ENCODE assay signal across 8 cellular contexts in genomic region chr19:13172335-13173128, GRCh38. TPM values are rescaled to one million over a fixed set of nuclear protein-coding genes. Genes with fewer than 3 reads are reported as not detected.
DNase-seq lines count a peak whose midpoint lies in the region; ATAC-seq and TF ChIP-seq lines count a peak whose summit lies in the region.

No MANE protein-coding gene starts in this region.

- H3K27ac ChIP-seq in psoas muscle: peak overlapping the region; percentile 46

- H3K36me3 ChIP-seq in psoas muscle (ENCODE audit: insufficient read depth in 1 of 2, low read depth in 1 of 2): no peaks in the 10 kb centered on the region

- peaks cover 10% of the 10 kb centered on the region for H3K4me1 ChIP-seq in psoas muscle

- intact Hi-C loops in psoas muscle (cut with DNase I): no loop called here

- no peaks in the 10 kb centered on the region for H3K9me3 ChIP-seq in psoas muscle

- no peak for TF ChIP-seq CTCF in psoas muscle (IDR thresholded peaks at IDR 0.05)

- peak; percentile 50 for DNase-seq in NCI-H1436 (lab: John Stamatoyannopoulos, UW)
- no peak for DNase-seq in NCI-H1436 treated with DMSO at 0.1 percent for 48 hours (lab: John Stamatoyannopoulos, UW)
- DNase-seq in RPMI8226: peak; percentile 90
- peak; percentile 92 for DNase-seq in activated effector memory CD4-positive, alpha-beta T cell treated with anti-CD3 and anti-CD28 coated beads, Interleukin-2, amount 50 U/mL, for 16 hours
- peak; percentile 91 for DNase-seq in glomerular visceral epithelial cell (ENCODE audit: extremely low spot score)
- DNase-seq in psoas muscle: peak; percentile 82
- no peak for DNase-seq in NCI-H1048 (lab: John Stamatoyannopoulos, UW)

- ATAC-seq in psoas muscle (peak; percentile 48 to 72 (median 67)), GM21529 (IDR thresholded peaks at IDR 0.05; ENCODE audit: unreplicated experiment) (no peak)

- no peaks in the 10 kb centered on the region for H3K27me3 ChIP-seq in psoas muscle (ENCODE audit: insufficient read depth in 3 of 3, low read length in 2 of 3)

- WGBS in psoas muscle, 3 donors: 28 to 37% (median 34%) methylated on average over 18 to 19 of the region's 19 CpGs

- H3K4me3 ChIP-seq in psoas muscle: peak overlapping the region; percentile 15

RNA-seq across cellular contexts. Expression of gene IER2, which starts 22.3 kb away (rescaled TPM):
- total RNA-seq in psoas muscle: 10 to 100 TPM; 16.8 to 31.2 (median 29.9) TPM
- polyA plus RNA-seq in psoas muscle: 10 to 100 TPM; 12.9 to 62.7 (median 18.2) TPM

RNA-seq across cellular contexts. Expression of gene STX10, which starts 22.4 kb away (rescaled TPM):
- 10 to 100 TPM; 18.5 to 20.4 (median 19.3) TPM for total RNA-seq in psoas muscle
- 10 to 100 TPM; 34.5 to 63.3 (median 43.6) TPM for polyA plus RNA-seq in psoas muscle

RNA-seq across cellular contexts. Expression of gene NACC1, which starts 54.5 kb away (rescaled TPM):
- total RNA-seq in psoas muscle: 10 to 100 TPM; 32.1 to 48.9 (median 37.9) TPM
- polyA plus RNA-seq in psoas muscle: 10 to 100 TPM; 11.9 to 63.4 (median 45.8) TPM

RNA-seq across cellular contexts. Expression of gene TRMT1, which starts 56.0 kb away (rescaled TPM):
- 10 to 100 TPM; 31.6 to 45.3 (median 35.1) TPM for total RNA-seq in psoas muscle
- polyA plus RNA-seq in psoas muscle: 10 to 100 TPM; 42.3 to 87.1 (median 45.4) TPM

Comparison
In these comparisons a context has a peak if more than half of its experiments do, and no peak if none do; other contexts are left out.
1. DNase-seq: peak in NCI-H1436 (single experiment), RPMI8226 (single experiment), activated effector memory CD4-positive, alpha-beta T cell treated with anti-CD3 and anti-CD28 coated beads, Interleukin-2, amount 50 U/mL, for 16 hours (single experiment), glomerular visceral epithelial cell (single experiment) and psoas muscle (2 of 2); none in NCI-H1436 treated with DMSO at 0.1 percent for 48 hours (single experiment) and NCI-H1048 (single experiment).